In the genomic region with DNA sequence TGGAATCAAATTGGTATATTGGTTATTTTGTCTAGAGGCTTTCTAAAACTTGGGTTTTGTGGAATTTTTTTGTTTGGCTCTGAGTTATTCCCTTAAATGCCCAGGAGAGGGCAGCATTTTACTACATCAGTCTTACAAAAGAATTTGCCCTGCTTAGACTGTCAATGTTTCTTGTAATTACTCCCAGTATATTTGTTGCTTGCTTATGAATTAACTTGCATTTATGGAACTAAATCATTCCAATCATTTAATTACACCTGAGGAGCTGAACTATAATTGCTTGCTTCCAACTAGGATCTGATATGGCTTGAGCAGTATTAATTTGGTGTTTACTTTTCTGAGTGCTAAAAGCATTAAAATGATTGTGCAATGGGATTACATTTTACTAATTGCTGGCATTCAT, we compare ENCODE assay signal across 1 cellular context.
TF ChIP-seq lines count a peak whose summit lies in the region.

No MANE protein-coding gene starts in this region.

TF ChIP-seq in H1, 55 proteins besides CTCF, POLR2A, EP300 and RAD21:
- TF ChIP-seq CBX5 (IDR thresholded peaks at IDR 0.05; ENCODE audit: low read depth, low read length) (no peak), EGR1 (IDR thresholded peaks at IDR 0.05; ENCODE audit: borderline replicate concordance, low read depth, low read length) (no peak), CEBPB (IDR thresholded peaks at IDR 0.05; ENCODE audit: low read depth, low read length) (no peak; the same call in 1 of the 2 replicates), TAF1 (IDR thresholded peaks at IDR 0.05; ENCODE audit: low read depth, low read length) (no peak), SIX5 (IDR thresholded peaks at IDR 0.05; ENCODE audit: low read depth, low read length) (no peak), HDAC6 (IDR thresholded peaks at IDR 0.05; ENCODE audit: low read depth, low read length) (no peak), SP2 (IDR thresholded peaks at IDR 0.05; ENCODE audit: low read length) (no peak), SRF (IDR thresholded peaks at IDR 0.05; ENCODE audit: low read depth, low read length) (no peak), TAF7 (optimal IDR thresholded peaks at IDR 0.05; ENCODE audit: borderline replicate concordance, low read depth, low read length) (no peak), BCL11A (IDR thresholded peaks at IDR 0.05; ENCODE audit: low read depth in 2 of 2, low read length in 2 of 2) (no peak), RBBP5 (IDR thresholded peaks at IDR 0.05; ENCODE audit: borderline replicate concordance, low read depth, low read length) (no peak), ASH2L (IDR thresholded peaks at IDR 0.05; ENCODE audit: low read length) (no peak), EZH2 (IDR thresholded peaks at IDR 0.05; ENCODE audit: low read depth, low read length, severe bottlenecking) (no peak), KDM4A (IDR thresholded peaks at IDR 0.05; ENCODE audit: low read depth, low read length, severe bottlenecking) (no peak), SIN3A (conservative IDR thresholded peaks at IDR 0.05 in 1 of 2, IDR thresholded peaks at IDR 0.05 in 1 of 2; ENCODE audit: low read depth in 1 of 2, low read length in 2 of 2) (no peak), SP1 (IDR thresholded peaks at IDR 0.05; ENCODE audit: low read depth, low read length) (no peak), KDM5A (IDR thresholded peaks at IDR 0.05; ENCODE audit: low read length) (no peak), JUND (IDR thresholded peaks at IDR 0.05; ENCODE audit: low read length) (no peak)
- TF ChIP-seq, protein P1, sequence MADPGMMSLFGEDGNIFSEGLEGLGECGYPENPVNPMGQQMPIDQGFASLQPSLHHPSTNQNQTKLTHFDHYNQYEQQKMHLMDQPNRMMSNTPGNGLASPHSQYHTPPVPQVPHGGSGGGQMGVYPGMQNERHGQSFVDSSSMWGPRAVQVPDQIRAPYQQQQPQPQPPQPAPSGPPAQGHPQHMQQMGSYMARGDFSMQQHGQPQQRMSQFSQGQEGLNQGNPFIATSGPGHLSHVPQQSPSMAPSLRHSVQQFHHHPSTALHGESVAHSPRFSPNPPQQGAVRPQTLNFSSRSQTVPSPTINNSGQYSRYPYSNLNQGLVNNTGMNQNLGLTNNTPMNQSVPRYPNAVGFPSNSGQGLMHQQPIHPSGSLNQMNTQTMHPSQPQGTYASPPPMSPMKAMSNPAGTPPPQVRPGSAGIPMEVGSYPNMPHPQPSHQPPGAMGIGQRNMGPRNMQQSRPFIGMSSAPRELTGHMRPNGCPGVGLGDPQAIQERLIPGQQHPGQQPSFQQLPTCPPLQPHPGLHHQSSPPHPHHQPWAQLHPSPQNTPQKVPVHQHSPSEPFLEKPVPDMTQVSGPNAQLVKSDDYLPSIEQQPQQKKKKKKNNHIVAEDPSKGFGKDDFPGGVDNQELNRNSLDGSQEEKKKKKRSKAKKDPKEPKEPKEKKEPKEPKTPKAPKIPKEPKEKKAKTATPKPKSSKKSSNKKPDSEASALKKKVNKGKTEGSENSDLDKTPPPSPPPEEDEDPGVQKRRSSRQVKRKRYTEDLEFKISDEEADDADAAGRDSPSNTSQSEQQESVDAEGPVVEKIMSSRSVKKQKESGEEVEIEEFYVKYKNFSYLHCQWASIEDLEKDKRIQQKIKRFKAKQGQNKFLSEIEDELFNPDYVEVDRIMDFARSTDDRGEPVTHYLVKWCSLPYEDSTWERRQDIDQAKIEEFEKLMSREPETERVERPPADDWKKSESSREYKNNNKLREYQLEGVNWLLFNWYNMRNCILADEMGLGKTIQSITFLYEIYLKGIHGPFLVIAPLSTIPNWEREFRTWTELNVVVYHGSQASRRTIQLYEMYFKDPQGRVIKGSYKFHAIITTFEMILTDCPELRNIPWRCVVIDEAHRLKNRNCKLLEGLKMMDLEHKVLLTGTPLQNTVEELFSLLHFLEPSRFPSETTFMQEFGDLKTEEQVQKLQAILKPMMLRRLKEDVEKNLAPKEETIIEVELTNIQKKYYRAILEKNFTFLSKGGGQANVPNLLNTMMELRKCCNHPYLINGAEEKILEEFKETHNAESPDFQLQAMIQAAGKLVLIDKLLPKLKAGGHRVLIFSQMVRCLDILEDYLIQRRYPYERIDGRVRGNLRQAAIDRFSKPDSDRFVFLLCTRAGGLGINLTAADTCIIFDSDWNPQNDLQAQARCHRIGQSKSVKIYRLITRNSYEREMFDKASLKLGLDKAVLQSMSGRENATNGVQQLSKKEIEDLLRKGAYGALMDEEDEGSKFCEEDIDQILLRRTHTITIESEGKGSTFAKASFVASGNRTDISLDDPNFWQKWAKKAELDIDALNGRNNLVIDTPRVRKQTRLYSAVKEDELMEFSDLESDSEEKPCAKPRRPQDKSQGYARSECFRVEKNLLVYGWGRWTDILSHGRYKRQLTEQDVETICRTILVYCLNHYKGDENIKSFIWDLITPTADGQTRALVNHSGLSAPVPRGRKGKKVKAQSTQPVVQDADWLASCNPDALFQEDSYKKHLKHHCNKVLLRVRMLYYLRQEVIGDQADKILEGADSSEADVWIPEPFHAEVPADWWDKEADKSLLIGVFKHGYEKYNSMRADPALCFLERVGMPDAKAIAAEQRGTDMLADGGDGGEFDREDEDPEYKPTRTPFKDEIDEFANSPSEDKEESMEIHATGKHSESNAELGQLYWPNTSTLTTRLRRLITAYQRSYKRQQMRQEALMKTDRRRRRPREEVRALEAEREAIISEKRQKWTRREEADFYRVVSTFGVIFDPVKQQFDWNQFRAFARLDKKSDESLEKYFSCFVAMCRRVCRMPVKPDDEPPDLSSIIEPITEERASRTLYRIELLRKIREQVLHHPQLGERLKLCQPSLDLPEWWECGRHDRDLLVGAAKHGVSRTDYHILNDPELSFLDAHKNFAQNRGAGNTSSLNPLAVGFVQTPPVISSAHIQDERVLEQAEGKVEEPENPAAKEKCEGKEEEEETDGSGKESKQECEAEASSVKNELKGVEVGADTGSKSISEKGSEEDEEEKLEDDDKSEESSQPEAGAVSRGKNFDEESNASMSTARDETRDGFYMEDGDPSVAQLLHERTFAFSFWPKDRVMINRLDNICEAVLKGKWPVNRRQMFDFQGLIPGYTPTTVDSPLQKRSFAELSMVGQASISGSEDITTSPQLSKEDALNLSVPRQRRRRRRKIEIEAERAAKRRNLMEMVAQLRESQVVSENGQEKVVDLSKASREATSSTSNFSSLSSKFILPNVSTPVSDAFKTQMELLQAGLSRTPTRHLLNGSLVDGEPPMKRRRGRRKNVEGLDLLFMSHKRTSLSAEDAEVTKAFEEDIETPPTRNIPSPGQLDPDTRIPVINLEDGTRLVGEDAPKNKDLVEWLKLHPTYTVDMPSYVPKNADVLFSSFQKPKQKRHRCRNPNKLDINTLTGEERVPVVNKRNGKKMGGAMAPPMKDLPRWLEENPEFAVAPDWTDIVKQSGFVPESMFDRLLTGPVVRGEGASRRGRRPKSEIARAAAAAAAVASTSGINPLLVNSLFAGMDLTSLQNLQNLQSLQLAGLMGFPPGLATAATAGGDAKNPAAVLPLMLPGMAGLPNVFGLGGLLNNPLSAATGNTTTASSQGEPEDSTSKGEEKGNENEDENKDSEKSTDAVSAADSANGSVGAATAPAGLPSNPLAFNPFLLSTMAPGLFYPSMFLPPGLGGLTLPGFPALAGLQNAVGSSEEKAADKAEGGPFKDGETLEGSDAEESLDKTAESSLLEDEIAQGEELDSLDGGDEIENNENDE (IDR thresholded peaks at IDR 0.05; ENCODE audit: insufficient replicate concordance, low read length), result no peak
- TF ChIP-seq, protein P2, sequence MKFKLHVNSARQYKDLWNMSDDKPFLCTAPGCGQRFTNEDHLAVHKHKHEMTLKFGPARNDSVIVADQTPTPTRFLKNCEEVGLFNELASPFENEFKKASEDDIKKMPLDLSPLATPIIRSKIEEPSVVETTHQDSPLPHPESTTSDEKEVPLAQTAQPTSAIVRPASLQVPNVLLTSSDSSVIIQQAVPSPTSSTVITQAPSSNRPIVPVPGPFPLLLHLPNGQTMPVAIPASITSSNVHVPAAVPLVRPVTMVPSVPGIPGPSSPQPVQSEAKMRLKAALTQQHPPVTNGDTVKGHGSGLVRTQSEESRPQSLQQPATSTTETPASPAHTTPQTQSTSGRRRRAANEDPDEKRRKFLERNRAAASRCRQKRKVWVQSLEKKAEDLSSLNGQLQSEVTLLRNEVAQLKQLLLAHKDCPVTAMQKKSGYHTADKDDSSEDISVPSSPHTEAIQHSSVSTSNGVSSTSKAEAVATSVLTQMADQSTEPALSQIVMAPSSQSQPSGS (IDR thresholded peaks at IDR 0.05; ENCODE audit: low read length), result no peak
TF ChIP-seq in H1: peak in this region for 0.
